ENCODE assay signal across 8 cellular contexts in genomic region chr6:15464211-15464725, GRCh38.
DNase-seq lines count a peak whose midpoint lies in the region; ATAC-seq and TF ChIP-seq lines count a peak whose summit lies in the region.

No MANE protein-coding gene starts in this region.

- in situ Hi-C loops in G401 (cut with HindIII; ENCODE audit: low sequenced_read_pairs) = no loop called here

- no peaks in the 10 kb centered on the region for H3K4me1 ChIP-seq in DND-41 (ENCODE audit: insufficient read depth, low read length)
- no peaks in the 10 kb centered on the region for H3K4me1 ChIP-seq in KMS-11 (ENCODE audit: low read depth, poor library complexity, severe bottlenecking)
- H3K4me1 ChIP-seq in effector memory CD4-positive, alpha-beta T cell (ENCODE audit: control insufficient read depth, insufficient read depth, low read length, poor library complexity, severe bottlenecking) = no peaks in the 10 kb centered on the region

- no peaks in the 10 kb centered on the region for H3K27me3 ChIP-seq in DND-41 (ENCODE audit: insufficient read depth, low read length, poor library complexity)
- H3K27me3 ChIP-seq in KMS-11 (ENCODE audit: insufficient read depth, low read depth) = no peaks in the 10 kb centered on the region
- no peaks in the 10 kb centered on the region for H3K27me3 ChIP-seq in effector memory CD4-positive, alpha-beta T cell (replicated peaks; ENCODE audit: control insufficient read depth, insufficient read depth, low read length, poor library complexity, severe bottlenecking)

- DNase-seq in DND-41 (peak; percentile 48), retinal pigment epithelial cell (ENCODE audit: low read depth) (peak; percentile 78), hippocampal formation (lab: John Stamatoyannopoulos, UW) (no peak), NCI-H510A treated with DMSO at 0.1 percent for 48 hours (lab: John Stamatoyannopoulos, UW) (no peak), G401 (ENCODE audit: low spot score) (no peak)
- DNase-seq in activated CD4-positive, alpha-beta T cell treated with anti-CD3 and anti-CD28 coated beads, Interleukin-2, amount 50 U/mL, for 1 hour = peak; percentile 62
- DNase-seq in effector memory CD4-positive, alpha-beta T cell = peak; percentile 19 to 43 (median 26)

- peak; percentile 65; the same call in 2 of the 3 replicates for ATAC-seq in DND-41 (ENCODE audit: insufficient read depth, low read depth)

- H2AFZ ChIP-seq in DND-41 (ENCODE audit: low read depth, low read length) (no peak overlapping the region), KMS-11 (ENCODE audit: low read depth) (no peak overlapping the region)

- TF ChIP-seq CTCF in DND-41 (IDR thresholded peaks at IDR 0.05; ENCODE audit: borderline replicate concordance, extremely low read depth, low read length, poor library complexity, severe bottlenecking) = peak; percentile 75
- TF ChIP-seq CTCF in KMS-11 (conservative IDR thresholded peaks at IDR 0.05; ENCODE audit: low read depth, low read length) = peak; percentile 82
- peak; percentile 71 for TF ChIP-seq CTCF in retinal pigment epithelial cell (conservative IDR thresholded peaks at IDR 0.05; ENCODE audit: low read depth, low read length)

- H3K9ac ChIP-seq in DND-41 (ENCODE audit: low read depth, low read length) = no peak overlapping the region
- no peak overlapping the region for H3K9ac ChIP-seq in KMS-11

- H4K20me1 ChIP-seq in DND-41 (ENCODE audit: insufficient read depth, low read length) (peaks cover 5% of the 10 kb centered on the region), KMS-11 (ENCODE audit: insufficient read depth) (no peaks in the 10 kb centered on the region)

- H3K79me2 ChIP-seq in DND-41 (ENCODE audit: insufficient read depth, low read length) = peaks cover 7% of the 10 kb centered on the region; the same call in 1 of the 2 replicates
- H3K79me2 ChIP-seq in KMS-11 (ENCODE audit: insufficient read depth, low read depth) = no peaks in the 10 kb centered on the region; the same call in 1 of the 2 replicates

- H3K4me2 ChIP-seq in DND-41 (ENCODE audit: insufficient read depth, low read length) (no peak overlapping the region), KMS-11 (no peak overlapping the region)

- H3K36me3 ChIP-seq in DND-41 (ENCODE audit: insufficient read depth, low read length) (peaks cover 8% of the 10 kb centered on the region), KMS-11 (ENCODE audit: insufficient read depth) (no peaks in the 10 kb centered on the region)
- H3K36me3 ChIP-seq in effector memory CD4-positive, alpha-beta T cell (ENCODE audit: control insufficient read depth, insufficient read depth, low read length) = no peaks in the 10 kb centered on the region

- H3K27ac ChIP-seq in DND-41 (ENCODE audit: low read length) (no peak overlapping the region), KMS-11 (no peak overlapping the region)
- H3K27ac ChIP-seq in effector memory CD4-positive, alpha-beta T cell (ENCODE audit: insufficient read depth, low read length, poor library complexity, severe bottlenecking) = no peak overlapping the region

- H3K4me3 ChIP-seq in DND-41 (ENCODE audit: low read depth in 1 of 2, low read length in 2 of 2) = no peak overlapping the region
- no peak overlapping the region for H3K4me3 ChIP-seq in KMS-11 (IDR thresholded peaks at IDR 0.05; ENCODE audit: insufficient read depth, low read depth, low read length)
- H3K4me3 ChIP-seq in effector memory CD4-positive, alpha-beta T cell (ENCODE audit: insufficient read depth, low read depth, low read length, poor library complexity, severe bottlenecking) = no peak overlapping the region
- no peak overlapping the region for H3K4me3 ChIP-seq in retinal pigment epithelial cell (ENCODE audit: low read length)

- no peaks in the 10 kb centered on the region for H3K9me3 ChIP-seq in DND-41 (ENCODE audit: insufficient read depth, low read length, severe bottlenecking)
- no peaks in the 10 kb centered on the region for H3K9me3 ChIP-seq in effector memory CD4-positive, alpha-beta T cell (ENCODE audit: control insufficient read depth, low read length)

Comparison
In these comparisons a context has a peak if more than half of its experiments do, and no peak if none do; other contexts are left out.
1. DNase-seq: peak in DND-41 (single experiment), activated CD4-positive, alpha-beta T cell treated with anti-CD3 and anti-CD28 coated beads, Interleukin-2, amount 50 U/mL, for 1 hour (single experiment), effector memory CD4-positive, alpha-beta T cell (3 of 3) and retinal pigment epithelial cell (single experiment); none in hippocampal formation (0 of 2), NCI-H510A treated with DMSO at 0.1 percent for 48 hours (single experiment) and G401 (single experiment).
2. Peak in every context shown above with its lines, with median percentiles within 50 percentile points of each other: CTCF ChIP-seq.